32 cellular contexts compared by ENCODE assay signal in the genomic region with DNA sequence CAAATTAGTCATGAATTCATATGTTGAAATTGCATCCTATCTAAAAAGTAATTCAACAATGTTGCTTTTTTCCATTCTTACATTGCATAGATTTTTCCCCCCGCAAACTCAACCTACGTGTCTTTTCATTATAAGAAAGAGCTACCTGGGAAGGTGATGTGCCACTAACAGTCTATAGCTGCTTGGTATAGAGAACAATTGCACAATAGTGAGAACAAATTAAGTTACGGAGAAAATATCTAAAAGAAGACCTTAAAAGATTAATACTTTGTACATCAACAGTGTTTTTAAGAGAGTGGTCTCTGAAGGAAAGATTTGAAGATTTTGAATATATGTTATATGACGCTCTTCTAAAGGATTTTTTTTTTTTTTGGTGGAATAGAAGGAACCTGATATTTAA.
"Had no signal": no experiment of that assay in that cellular context is flagged by ENCODE, and none has a peak within 500 bp of the region (broad histone marks: within the 10 kb centered on the region; RNA-seq: fewer than 3 reads in every experiment).

No MANE protein-coding gene starts in this region.

- H3K27ac Mint-ChIP-seq: activated CD4-positive, alpha-beta memory T cell treated with anti-CD3 and anti-CD28 coated beads for 36 hours; activated CD4-positive, alpha-beta T cell treated with anti-CD3 and anti-CD28 coated beads for 36 hours; activated CD4-positive, alpha-beta T cell treated with anti-CD3 and anti-CD28 coated beads, Interleukin-2, amount 10 ng/mL, durations not matched to agents 24 days and 14 days; activated CD8-positive, alpha-beta memory T cell treated with anti-CD3 and anti-CD28 coated beads, Interleukin-2, amount 10 ng/mL, durations not matched to agents 7 days and 5 days; activated CD8-positive, alpha-beta T cell treated with anti-CD3 and anti-CD28 coated beads, Interleukin-2, amount 10 ng/mL, durations not matched to agents 7 days and 5 days; activated naive CD4-positive, alpha-beta T cell treated with anti-CD3 and anti-CD28 coated beads, Interleukin-2, amount 10 ng/mL, durations not matched to agents 7 days and 5 days; activated naive CD4-positive, alpha-beta T cell treated with anti-CD3 and anti-CD28 coated beads, Interleukin-2, amount 50 U/mL, for 72 hours; activated naive CD8-positive, alpha-beta T cell treated with anti-CD3 and anti-CD28 coated beads, Interleukin-2, amount 10 ng/mL, durations not matched to agents 7 days and 5 days; activated T-cell treated with anti-CD3 and anti-CD28 coated beads, Interleukin-2, amount 50 U/mL, for 72 hours; dendritic cell treated with granulocyte-macrophage colony-stimulating factor and Interleukin-4, amounts not matched to agents 40 ng/mL and 50 ng/mL, for 4 days; endodermal cell; T-helper 17 cell; T-helper 2 cell treated with Interferon-gamma antibody and Interleukin-4, amounts not matched to agents 5 μg/mL and 100 μg/mL, for 36 hours had no signal

- H3K27me3 Mint-ChIP-seq: activated CD4-positive, alpha-beta memory T cell treated with anti-CD3 and anti-CD28 coated beads for 36 hours; activated CD4-positive, alpha-beta T cell treated with anti-CD3 and anti-CD28 coated beads for 36 hours; activated CD4-positive, alpha-beta T cell treated with anti-CD3 and anti-CD28 coated beads, Interleukin-2, amount 10 ng/mL, durations not matched to agents 24 days and 14 days; activated CD8-positive, alpha-beta memory T cell treated with anti-CD3 and anti-CD28 coated beads, Interleukin-2, amount 10 ng/mL, durations not matched to agents 7 days and 5 days; activated naive CD4-positive, alpha-beta T cell treated with anti-CD3 and anti-CD28 coated beads, Interleukin-2, amount 10 ng/mL, durations not matched to agents 7 days and 5 days; activated naive CD8-positive, alpha-beta T cell treated with anti-CD3 and anti-CD28 coated beads, Interleukin-2, amount 10 ng/mL, durations not matched to agents 7 days and 5 days; brain; central memory CD8-positive, alpha-beta T cell; dendritic cell treated with granulocyte-macrophage colony-stimulating factor and Interleukin-4, amounts not matched to agents 40 ng/mL and 50 ng/mL, for 4 days; T-helper 17 cell had no signal

- H3K4me2 ChIP-seq: hepatocyte had no signal

- H3K4me3 ChIP-seq: ascending aorta, breast epithelium, coronary artery, dorsolateral prefrontal cortex, esophagus muscularis mucosa, gastroesophageal sphincter, heart right ventricle, hepatocyte had no signal

- H3K4me1 ChIP-seq: ascending aorta, breast epithelium, foreskin keratinocyte had no signal

- H3K4me1 Mint-ChIP-seq: activated naive CD4-positive, alpha-beta T cell treated with anti-CD3 and anti-CD28 coated beads, Interleukin-2, amount 10 ng/mL, durations not matched to agents 7 days and 5 days had no signal

- H3K9me3 Mint-ChIP-seq: activated CD4-positive, alpha-beta memory T cell treated with anti-CD3 and anti-CD28 coated beads for 36 hours; activated CD4-positive, alpha-beta T cell treated with anti-CD3 and anti-CD28 coated beads, Interleukin-2, amount 10 ng/mL, durations not matched to agents 24 days and 14 days; activated naive CD4-positive, alpha-beta T cell treated with anti-CD3 and anti-CD28 coated beads, Interleukin-2, amount 10 ng/mL, durations not matched to agents 7 days and 5 days; activated naive CD4-positive, alpha-beta T cell treated with anti-CD3 and anti-CD28 coated beads, Interleukin-2, amount 50 U/mL, for 72 hours; activated naive CD8-positive, alpha-beta T cell treated with anti-CD3 and anti-CD28 coated beads, Interleukin-2, amount 10 ng/mL, durations not matched to agents 7 days and 5 days; activated T-cell treated with anti-CD3 and anti-CD28 coated beads, Interleukin-2, amount 50 U/mL, for 72 hours; brain; central memory CD8-positive, alpha-beta T cell; dendritic cell treated with granulocyte-macrophage colony-stimulating factor and Interleukin-4, amounts not matched to agents 40 ng/mL and 50 ng/mL, for 4 days; endodermal cell; T-helper 2 cell treated with Interferon-gamma antibody and Interleukin-4, amounts not matched to agents 5 μg/mL and 100 μg/mL, for 36 hours had no signal

- H3K79me2 ChIP-seq: hepatocyte had no signal

- H3K9me3 ChIP-seq: ascending aorta, breast epithelium, esophagus muscularis mucosa, gastroesophageal sphincter, heart right ventricle had no signal

- DNase-seq: activated CD4-positive, alpha-beta memory T cell treated with anti-CD3 and anti-CD28 coated beads for 36 hours; activated CD4-positive, alpha-beta T cell treated with anti-CD3 and anti-CD28 coated beads for 36 hours; activated CD4-positive, alpha-beta T cell treated with anti-CD3 and anti-CD28 coated beads, Interleukin-2, amount 10 ng/mL, durations not matched to agents 24 days and 14 days; activated CD4-positive, CD25-positive, alpha-beta regulatory T cell; activated CD4-positive, CD25-positive, alpha-beta regulatory T cell treated with anti-CD3 and anti-CD28 coated beads, Interleukin-2, amount 50 U/mL, for 72 hours; activated CD8-positive, alpha-beta memory T cell treated with anti-CD3 and anti-CD28 coated beads, Interleukin-2, amount 10 ng/mL, durations not matched to agents 7 days and 5 days; activated CD8-positive, alpha-beta memory T cell treated with anti-CD3 and anti-CD28 coated beads, Interleukin-2, amount 50 U/mL, for 4 hours; activated CD8-positive, alpha-beta T cell treated with anti-CD3 and anti-CD28 coated beads, Interleukin-2, amount 10 ng/mL, durations not matched to agents 7 days and 5 days; activated gamma-delta T cell; activated naive CD4-positive, alpha-beta T cell; activated naive CD4-positive, alpha-beta T cell treated with anti-CD3 and anti-CD28 coated beads, Interleukin-2, amount 10 ng/mL, durations not matched to agents 7 days and 5 days; activated naive CD8-positive, alpha-beta T cell treated with anti-CD3 and anti-CD28 coated beads, Interleukin-2, amount 10 ng/mL, durations not matched to agents 7 days and 5 days; activated T-cell treated with anti-CD3 and anti-CD28 coated beads, Interleukin-2, amount 50 U/mL, for 1 hour; activated T-cell treated with anti-CD3 and anti-CD28 coated beads, Interleukin-2, amount 50 U/mL, for 72 hours; dorsolateral prefrontal cortex; effector memory CD4-positive, alpha-beta T cell; endodermal cell; heart right ventricle; T-helper 17 cell; T1000 had no signal

- H3K4me3 Mint-ChIP-seq: activated CD4-positive, alpha-beta memory T cell treated with anti-CD3 and anti-CD28 coated beads for 36 hours; activated CD4-positive, alpha-beta T cell treated with anti-CD3 and anti-CD28 coated beads for 36 hours; activated CD4-positive, alpha-beta T cell treated with anti-CD3 and anti-CD28 coated beads, Interleukin-2, amount 10 ng/mL, durations not matched to agents 24 days and 14 days; activated CD8-positive, alpha-beta memory T cell treated with anti-CD3 and anti-CD28 coated beads, Interleukin-2, amount 10 ng/mL, durations not matched to agents 7 days and 5 days; activated CD8-positive, alpha-beta T cell treated with anti-CD3 and anti-CD28 coated beads, Interleukin-2, amount 10 ng/mL, durations not matched to agents 7 days and 5 days; activated naive CD4-positive, alpha-beta T cell treated with anti-CD3 and anti-CD28 coated beads, Interleukin-2, amount 10 ng/mL, durations not matched to agents 7 days and 5 days; activated naive CD8-positive, alpha-beta T cell treated with anti-CD3 and anti-CD28 coated beads, Interleukin-2, amount 10 ng/mL, durations not matched to agents 7 days and 5 days; activated T-cell treated with anti-CD3 and anti-CD28 coated beads, Interleukin-2, amount 50 U/mL, for 72 hours; central memory CD8-positive, alpha-beta T cell; dendritic cell treated with granulocyte-macrophage colony-stimulating factor and Interleukin-4, amounts not matched to agents 40 ng/mL and 50 ng/mL, for 4 days; endodermal cell; T-helper 17 cell; T-helper 2 cell treated with Interferon-gamma antibody and Interleukin-4, amounts not matched to agents 5 μg/mL and 100 μg/mL, for 36 hours had no signal

- H3K27me3 ChIP-seq: ascending aorta, breast epithelium, dorsolateral prefrontal cortex, esophagus muscularis mucosa, foreskin keratinocyte, gastroesophageal sphincter, heart right ventricle, hepatocyte had no signal

- H3K27ac ChIP-seq: ascending aorta, breast epithelium, coronary artery, esophagus muscularis mucosa, foreskin keratinocyte, gastroesophageal sphincter, heart right ventricle, hepatocyte had no signal

- H2AFZ ChIP-seq: hepatocyte had no signal

- ATAC-seq: activated CD8-positive, alpha-beta memory T cell treated with anti-CD3 and anti-CD28 coated beads, Interleukin-2, amount 10 ng/mL, durations not matched to agents 7 days and 5 days; activated CD8-positive, alpha-beta T cell treated with anti-CD3 and anti-CD28 coated beads, Interleukin-2, amount 10 ng/mL, durations not matched to agents 7 days and 5 days; activated naive CD4-positive, alpha-beta T cell treated with anti-CD3 and anti-CD28 coated beads, Interleukin-2, amount 50 U/mL, for 72 hours; activated T-cell treated with anti-CD3 and anti-CD28 coated beads, Interleukin-2, amount 50 U/mL, for 72 hours; gastroesophageal sphincter had no signal

- H3K36me3 ChIP-seq: breast epithelium had no signal
